In the genomic region with DNA sequence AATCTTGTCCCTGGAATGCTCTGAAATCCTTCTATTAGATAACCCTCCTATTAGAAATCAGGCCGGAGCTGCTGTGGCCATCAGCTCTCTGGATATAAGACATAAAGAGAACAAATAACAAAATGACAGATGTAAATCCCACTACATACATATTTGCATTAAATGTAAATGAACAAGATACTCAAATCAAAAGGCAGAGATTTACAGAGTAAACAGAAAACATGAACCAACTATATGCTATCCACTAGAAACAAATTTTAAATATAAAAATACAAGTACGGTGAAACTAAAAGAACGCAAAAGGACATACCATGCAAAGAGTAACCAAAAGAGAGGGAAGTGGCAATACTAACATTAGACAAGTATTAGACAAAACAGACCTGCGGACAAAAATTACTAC, we compare ENCODE assay signal across 34 cellular contexts.
"Had no signal": no experiment of that assay in that cellular context is flagged by ENCODE, and none has a peak within 500 bp of the region (broad histone marks: within the 10 kb centered on the region; RNA-seq: fewer than 3 reads in every experiment).

No MANE protein-coding gene starts in this region.

- DNase-seq: activated B cell treated with CpG ODN at 0.5 μM for 24 hours; activated CD4-positive, alpha-beta memory T cell treated with anti-CD3 and anti-CD28 coated beads for 36 hours; activated CD4-positive, alpha-beta T cell treated with anti-CD3 and anti-CD28 coated beads for 36 hours; activated CD4-positive, alpha-beta T cell treated with anti-CD3 and anti-CD28 coated beads, Interleukin-2, amount 10 ng/mL, durations not matched to agents 24 days and 14 days; activated CD8-positive, alpha-beta memory T cell treated with anti-CD3 and anti-CD28 coated beads, Interleukin-2, amount 10 ng/mL, durations not matched to agents 7 days and 5 days; activated CD8-positive, alpha-beta memory T cell treated with anti-CD3 and anti-CD28 coated beads, Interleukin-2, amount 50 U/mL, for 4 hours; activated CD8-positive, alpha-beta T cell treated with anti-CD3 and anti-CD28 coated beads, Interleukin-2, amount 10 ng/mL, durations not matched to agents 7 days and 5 days; activated effector memory CD4-positive, alpha-beta T cell treated with anti-CD3 and anti-CD28 coated beads, Interleukin-2, amount 50 U/mL, for 16 hours; activated naive CD4-positive, alpha-beta T cell treated with anti-CD3 and anti-CD28 coated beads for 36 hours; activated naive CD8-positive, alpha-beta T cell treated with anti-CD3 and anti-CD28 coated beads for 36 hours; activated naive CD8-positive, alpha-beta T cell treated with anti-CD3 and anti-CD28 coated beads, Interleukin-2, amount 50 U/mL, for 24 hours; activated T-cell treated with anti-CD3 and anti-CD28 coated beads, Interleukin-2, amount 50 U/mL, for 1 hour; activated T-cell treated with anti-CD3 and anti-CD28 coated beads, Interleukin-2, amount 50 U/mL, for 48 hours; amygdala; cortex of kidney; dermis blood vessel endothelial cell; effector CD4-positive, alpha-beta T cell; effector memory CD8-positive, alpha-beta T cell; erythroblast; foreskin keratinocyte; gastrocnemius medialis; glutamatergic neuron; heart left ventricle; T-helper 1 cell; T-helper 17 cell; T1000; WERI-Rb-1 had no signal

- ATAC-seq: activated CD4-positive, alpha-beta T cell treated with anti-CD3 and anti-CD28 coated beads for 36 hours; activated CD4-positive, CD25-positive, alpha-beta regulatory T cell treated with anti-CD3 and anti-CD28 coated beads, Interleukin-2, amount 50 U/mL, for 24 hours; activated CD8-positive, alpha-beta memory T cell treated with anti-CD3 and anti-CD28 coated beads, Interleukin-2, amount 10 ng/mL, durations not matched to agents 7 days and 5 days; activated CD8-positive, alpha-beta T cell treated with anti-CD3 and anti-CD28 coated beads, Interleukin-2, amount 10 ng/mL, durations not matched to agents 7 days and 5 days; activated naive CD8-positive, alpha-beta T cell treated with anti-CD3 and anti-CD28 coated beads, Interleukin-2, amount 50 U/mL, for 24 hours; effector memory CD8-positive, alpha-beta T cell; gastrocnemius medialis; heart left ventricle; T-helper 17 cell had no signal

- H3K27ac ChIP-seq: adrenal gland, breast epithelium, cardiac muscle cell, esophagus muscularis mucosa, foreskin keratinocyte, gastrocnemius medialis, WERI-Rb-1 had no signal

- FAIRE-seq: colon had no signal

- H3K9me3 ChIP-seq: adrenal gland, ascending aorta, breast epithelium, esophagus muscularis mucosa, gastrocnemius medialis had no signal

- H3K4me3 ChIP-seq: adrenal gland, ascending aorta, breast epithelium, cardiac muscle cell, esophagus muscularis mucosa, gastrocnemius medialis, heart left ventricle had no signal

- H3K27me3 ChIP-seq: adrenal gland, ascending aorta, breast epithelium, cardiac muscle cell, esophagus muscularis mucosa, foreskin keratinocyte, gastrocnemius medialis, heart left ventricle had no signal

- H3K36me3 ChIP-seq: adrenal gland, ascending aorta, breast epithelium, cardiac muscle cell, gastrocnemius medialis, WERI-Rb-1 had no signal

- H3K4me1 ChIP-seq: breast epithelium had no signal
